10 cellular contexts compared by ENCODE assay signal in the genomic region with DNA sequence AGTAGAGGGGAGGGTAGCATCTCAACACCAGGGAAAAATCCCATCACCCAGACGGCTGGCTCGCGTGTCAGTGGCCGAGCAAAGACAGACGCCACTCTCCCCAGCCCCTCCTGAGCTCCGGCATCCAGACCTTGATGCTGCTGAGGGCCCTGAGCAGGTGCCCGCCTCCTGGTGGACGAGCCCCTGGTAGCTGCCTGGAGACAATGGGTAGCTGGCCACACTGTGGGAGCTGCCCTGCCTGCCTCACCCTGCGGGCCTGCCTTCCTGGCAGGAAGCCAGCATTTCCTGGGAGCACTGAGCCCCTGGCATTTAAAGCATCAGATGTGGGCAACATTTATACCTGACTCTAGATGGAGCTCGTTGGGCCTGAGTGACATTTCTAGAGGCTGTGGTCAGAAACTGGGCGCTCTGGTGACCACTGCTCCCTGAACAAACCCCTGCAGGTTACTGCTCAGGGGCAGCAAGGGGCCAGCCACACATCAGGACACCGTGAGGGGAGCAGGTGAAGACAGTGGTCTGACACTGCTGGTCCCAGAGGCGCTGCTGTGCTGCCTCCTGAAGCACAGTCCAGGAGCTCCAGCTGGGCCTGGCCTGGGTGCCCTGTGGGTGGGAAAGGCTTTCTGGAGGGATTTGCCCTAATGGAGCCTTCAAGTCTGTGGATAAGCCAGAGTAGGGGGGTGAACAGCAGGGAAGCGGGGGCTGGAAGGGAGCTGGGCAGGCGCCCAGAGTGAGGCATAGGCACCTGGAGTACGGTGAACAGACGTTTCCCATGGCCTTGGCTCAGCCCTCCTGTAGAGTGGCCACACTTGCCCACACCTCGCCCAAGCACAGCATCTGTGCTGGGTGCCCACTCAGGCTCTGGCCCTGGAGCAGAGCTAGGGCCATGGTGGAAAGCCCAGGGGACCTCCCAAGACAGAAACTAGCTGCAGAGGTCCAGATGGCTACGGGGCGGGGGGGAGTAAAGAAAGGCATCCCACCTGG.
DNase-seq lines count a peak whose midpoint lies in the region; ATAC-seq and TF ChIP-seq lines count a peak whose summit lies in the region.
"Had no signal": no experiment of that assay in that cellular context is flagged by ENCODE, and none has a peak within 500 bp of the region (broad histone marks: within the 10 kb centered on the region; RNA-seq: fewer than 3 reads in every experiment).

No MANE protein-coding gene starts in this region.

- no peak overlapping the region for H3K27ac ChIP-seq in brain microvascular endothelial cell
- H3K27ac ChIP-seq: thoracic aorta had no signal

- intact Hi-C loops in posterior vena cava (cut with DNase I): no loop called here

- DNase-seq in NCI-H1694 (lab: John Stamatoyannopoulos, UW) (peak; percentile 1), NCI-H1694 treated with DMSO at 0.1 percent for 48 hours (lab: John Stamatoyannopoulos, UW) (no peak), NCI-H1417 (lab: John Stamatoyannopoulos, UW) (peak in 2 of 3 experiments; percentile 74 to 90), brain microvascular endothelial cell (no peak), posterior vena cava (ENCODE audit: low spot score) (peak; percentile 77), DMS114 treated with DMSO at 0.1 percent for 48 hours (lab: John Stamatoyannopoulos, UW; ENCODE audit: unreplicated experiment) (no peak)
- no peak for DNase-seq in activated naive CD4-positive, alpha-beta T cell treated with anti-CD3 and anti-CD28 coated beads, Interleukin-2, amount 10 ng/mL, durations not matched to agents 7 days and 5 days
- DNase-seq: cortex of kidney had no signal

- no peaks in the 10 kb centered on the region for H3K27me3 ChIP-seq in brain microvascular endothelial cell (replicated peaks)

- TF ChIP-seq CTCF in brain microvascular endothelial cell (IDR thresholded peaks at IDR 0.05; ENCODE audit: low read depth, low read length, missing control alignments): peak; percentile 29

- no peaks in the 10 kb centered on the region for H3K4me1 Mint-ChIP-seq in activated naive CD4-positive, alpha-beta T cell treated with anti-CD3 and anti-CD28 coated beads, Interleukin-2, amount 10 ng/mL, durations not matched to agents 7 days and 5 days

- H3K36me3 Mint-ChIP-seq in activated naive CD4-positive, alpha-beta T cell treated with anti-CD3 and anti-CD28 coated beads, Interleukin-2, amount 10 ng/mL, durations not matched to agents 7 days and 5 days: no peaks in the 10 kb centered on the region

- H3K36me3 ChIP-seq in brain microvascular endothelial cell (replicated peaks): peaks cover 26% of the 10 kb centered on the region
- H3K36me3 ChIP-seq: thoracic aorta had no signal

- H3K27me3 Mint-ChIP-seq in activated naive CD4-positive, alpha-beta T cell treated with anti-CD3 and anti-CD28 coated beads, Interleukin-2, amount 10 ng/mL, durations not matched to agents 7 days and 5 days: peaks cover 3% of the 10 kb centered on the region

- H3K27ac Mint-ChIP-seq in activated naive CD4-positive, alpha-beta T cell treated with anti-CD3 and anti-CD28 coated beads, Interleukin-2, amount 10 ng/mL, durations not matched to agents 7 days and 5 days: no peak overlapping the region

- no peak overlapping the region for H3K4me3 Mint-ChIP-seq in activated naive CD4-positive, alpha-beta T cell treated with anti-CD3 and anti-CD28 coated beads, Interleukin-2, amount 10 ng/mL, durations not matched to agents 7 days and 5 days

- no peaks in the 10 kb centered on the region for H3K9me3 Mint-ChIP-seq in activated naive CD4-positive, alpha-beta T cell treated with anti-CD3 and anti-CD28 coated beads, Interleukin-2, amount 10 ng/mL, durations not matched to agents 7 days and 5 days

- no peak overlapping the region for H3K4me3 ChIP-seq in brain microvascular endothelial cell (ENCODE audit: low read depth, low read length)
- H3K4me3 ChIP-seq: thoracic aorta had no signal

- CTCF ChIA-PET in activated naive CD4-positive, alpha-beta T cell treated with anti-CD3 and anti-CD28 coated beads, Interleukin-2, amount 10 ng/mL, durations not matched to agents 7 days and 5 days (lab: Charles Lee): interaction anchor here (1.0 to 1.4 kb wide), 2 partner anchors 10 to 62 kb away, joined by 3 read pairs; no protein-coding TSS in a partner anchor

- in situ Hi-C loops in brain microvascular endothelial cell (cut with HindIII; ENCODE audit: low pct_ligation_motif_present, low sequenced_read_pairs): no loop called here

- no peak for ATAC-seq in HG03457 (IDR thresholded peaks at IDR 0.05; ENCODE audit: unreplicated experiment)

Comparison
In these comparisons a context has a peak if more than half of its experiments do, and no peak if none do; other contexts are left out.
1. DNase-seq: peak in NCI-H1694 (single experiment), NCI-H1417 (2 of 3) and posterior vena cava (single experiment); none in NCI-H1694 treated with DMSO at 0.1 percent for 48 hours (single experiment), brain microvascular endothelial cell (single experiment), DMS114 treated with DMSO at 0.1 percent for 48 hours (single experiment) and activated naive CD4-positive, alpha-beta T cell treated with anti-CD3 and anti-CD28 coated beads, Interleukin-2, amount 10 ng/mL, durations not matched to agents 7 days and 5 days (single experiment).